In the genomic region with DNA sequence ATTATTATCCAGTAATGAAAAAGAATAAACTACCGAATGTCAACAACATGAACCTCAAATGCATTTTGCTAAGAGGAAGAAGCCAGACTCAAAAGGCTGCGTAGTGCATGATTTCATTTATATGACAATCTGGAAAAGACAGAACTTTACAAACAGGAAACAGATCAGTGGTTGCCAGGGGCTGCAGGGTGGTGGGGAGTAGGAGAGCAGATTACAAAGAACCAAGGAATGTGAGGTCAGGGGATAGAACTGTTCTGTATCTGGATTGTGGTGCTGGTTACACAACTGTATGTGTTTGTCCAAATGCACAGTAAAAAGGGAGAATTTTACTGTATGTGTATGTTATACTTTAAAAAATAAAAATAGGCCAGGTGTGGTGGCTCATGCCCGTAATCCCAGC, we compare ENCODE assay signal across 20 cellular contexts. TPM values are rescaled to one million over a fixed set of nuclear protein-coding genes. Genes with fewer than 3 reads are reported as not detected.
A peak's percentile ranks its signal among the peaks of the same experiment; 100 is the strongest.
DNase-seq lines count a peak whose midpoint lies in the region; ATAC-seq and TF ChIP-seq lines count a peak whose summit lies in the region.
"Had no signal": no experiment of that assay in that cellular context is flagged by ENCODE, and none has a peak within 500 bp of the region (broad histone marks: within the 10 kb centered on the region; RNA-seq: fewer than 3 reads in every experiment).

No MANE protein-coding gene starts in this region.

- peak; percentile 3 for DNase-seq in EL
- peak; percentile 27 for DNase-seq in NCI-H226
- peak; percentile 13 to 17 for DNase-seq in cardiac fibroblast (ENCODE audit: low read depth in 2 of 2)
- DNase-seq in iris pigment epithelial cell (ENCODE audit: low read depth), result peak; percentile 54
- DNase-seq in CD14-positive monocyte (ENCODE audit: low spot score), result no peak
- no peak for DNase-seq in SKM-1 (lab: John Stamatoyannopoulos, UW; ENCODE audit: unreplicated experiment)
- DNase-seq: CD4-positive, CD25-positive, alpha-beta regulatory T cell; CD8-positive, alpha-beta memory T cell; COR-L47; DMS 273 treated with DMSO at 0.1 percent for 48 hours; DMS53; DND-41; GOT3; H7; HFFc6 had no signal

- intact Hi-C loops in CD14-positive monocyte (cut with micrococcal nuclease), result no loop called here

- no peak overlapping the region for H3K4me3 Mint-ChIP-seq in CD14-positive monocyte
- no peak overlapping the region for H3K4me3 Mint-ChIP-seq in activated T-helper 17 cell treated with anti-CD3 and anti-CD28 coated beads, Interleukin-2, amount 50 U/mL, for 72 hours
- H3K4me3 Mint-ChIP-seq: B cell; CD4-positive, CD25-positive, alpha-beta regulatory T cell; CD8-positive, alpha-beta memory T cell; HFFc6 had no signal

- no peaks in the 10 kb centered on the region for H3K36me3 Mint-ChIP-seq in CD14-positive monocyte
- no peaks in the 10 kb centered on the region for H3K36me3 Mint-ChIP-seq in activated T-helper 17 cell treated with anti-CD3 and anti-CD28 coated beads, Interleukin-2, amount 50 U/mL, for 72 hours (ENCODE audit: low read depth)
- H3K36me3 Mint-ChIP-seq: CD4-positive, CD25-positive, alpha-beta regulatory T cell had no signal

- peaks cover 11 to 25% (median 23%) of the 10 kb centered on the region in 3 donors for H3K27me3 Mint-ChIP-seq in CD14-positive monocyte (ENCODE audit: low read depth in 3 of 3)
- peaks cover 53% of the 10 kb centered on the region for H3K27me3 Mint-ChIP-seq in activated T-helper 17 cell treated with anti-CD3 and anti-CD28 coated beads, Interleukin-2, amount 50 U/mL, for 72 hours

- H3K27ac Mint-ChIP-seq in CD14-positive monocyte, result no peak overlapping the region
- H3K27ac Mint-ChIP-seq in activated T-helper 17 cell treated with anti-CD3 and anti-CD28 coated beads, Interleukin-2, amount 50 U/mL, for 72 hours, result no peak overlapping the region
- H3K27ac Mint-ChIP-seq: B cell; CD4-positive, CD25-positive, alpha-beta regulatory T cell; CD8-positive, alpha-beta memory T cell; HFFc6 had no signal

- ATAC-seq in activated T-helper 17 cell treated with anti-CD3 and anti-CD28 coated beads, Interleukin-2, amount 50 U/mL, for 72 hours (replicated peaks), result no peak
- ATAC-seq: HCT116 had no signal

- TF ChIP-seq CTCF in cardiac fibroblast (IDR thresholded peaks at IDR 0.05; ENCODE audit: low read depth, low read length) (no peak), CD14-positive monocyte (IDR thresholded peaks at IDR 0.05) (no peak)

- peaks cover 22% of the 10 kb centered on the region for H3K4me1 Mint-ChIP-seq in CD14-positive monocyte
- no peaks in the 10 kb centered on the region for H3K4me1 Mint-ChIP-seq in activated T-helper 17 cell treated with anti-CD3 and anti-CD28 coated beads, Interleukin-2, amount 50 U/mL, for 72 hours
- H3K4me1 Mint-ChIP-seq: B cell; CD4-positive, CD25-positive, alpha-beta regulatory T cell; CD8-positive, alpha-beta memory T cell had no signal

- no peak overlapping the region for H3K4me3 ChIP-seq in cardiac fibroblast (replicated peaks in 1 of 2; ENCODE audit: low read depth in 2 of 2, low read length in 2 of 2)
- H3K4me3 ChIP-seq: BLaER1 treated with 17β-estradiol and CSF1 and Interleukin-3, amounts not matched to agents 10 nM and 100 nM had no signal

- H3K9me3 Mint-ChIP-seq in CD14-positive monocyte, result peaks cover 0 to 16% (median 8%) of the 10 kb centered on the region in 7 donors
- peaks cover 3% of the 10 kb centered on the region for H3K9me3 Mint-ChIP-seq in activated T-helper 17 cell treated with anti-CD3 and anti-CD28 coated beads, Interleukin-2, amount 50 U/mL, for 72 hours
- H3K9me3 Mint-ChIP-seq: HFFc6 had no signal

RNA-seq across cellular contexts. Expression of a gene that starts 23.9 kb away (rescaled TPM):
- polyA plus RNA-seq in CD14-positive monocyte, result not detected
- total RNA-seq in activated T-helper 17 cell treated with anti-CD3 and anti-CD28 coated beads, Interleukin-2, amount 50 U/mL, for 72 hours, result under 1 TPM in 1 of 2 donors, not detected in 1; 0.24 TPM
- total RNA-seq: A172; B cell; CD8-positive, alpha-beta memory T cell; HFFc6 had no signal
- polyA plus RNA-seq: CD4-positive, CD25-positive, alpha-beta regulatory T cell; CD8-positive, alpha-beta memory T cell had no signal

Comparison
In these comparisons a context has a peak if more than half of its experiments do, and no peak if none do; other contexts are left out.
1. DNase-seq: peak in EL (single experiment), NCI-H226 (single experiment), cardiac fibroblast (2 of 2) and iris pigment epithelial cell (single experiment); none in CD14-positive monocyte (single experiment) and SKM-1 (single experiment).